Comparison of ENCODE assay signal across 10 cellular contexts in the genomic region with DNA sequence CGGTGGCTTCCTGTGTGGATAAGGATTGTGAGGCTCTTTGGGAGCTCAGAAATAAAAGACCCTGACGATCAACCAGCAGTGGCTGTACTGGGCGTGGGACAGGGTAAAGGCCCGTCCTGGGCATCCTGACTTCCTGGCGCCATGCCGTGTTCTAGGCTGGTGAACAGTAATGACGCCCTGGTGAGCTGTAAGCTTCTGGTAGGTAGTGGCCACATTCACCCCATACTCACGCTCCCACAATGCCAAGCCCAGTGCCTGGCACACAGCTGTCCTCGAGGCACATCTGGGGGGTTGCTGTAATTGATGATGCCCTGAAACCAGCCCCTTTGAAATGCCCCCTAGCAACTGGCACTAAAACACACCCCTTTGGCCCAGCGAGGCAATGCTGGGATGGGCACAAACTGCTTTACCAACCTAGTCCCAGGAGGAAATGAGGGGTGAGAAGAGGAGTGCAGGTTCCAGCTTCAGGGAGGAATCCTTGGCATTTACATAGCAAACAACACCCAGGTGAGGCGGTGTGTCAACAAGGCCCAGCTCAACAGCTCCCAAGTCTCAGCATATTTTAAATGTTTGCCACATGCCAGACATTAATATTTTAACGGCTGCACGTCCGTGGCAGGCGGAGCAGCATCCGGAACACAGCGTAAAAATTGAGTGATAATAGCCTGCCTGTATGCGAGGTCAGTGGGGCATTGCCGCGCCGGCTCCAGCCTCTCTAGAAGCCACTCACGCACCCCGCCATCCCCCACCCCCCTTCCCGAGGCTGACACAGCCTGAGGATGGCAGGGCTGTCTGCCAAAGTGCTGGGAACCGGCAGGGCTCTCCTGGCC.
DNase-seq lines count a peak whose midpoint lies in the region; ATAC-seq, FAIRE-seq and TF ChIP-seq lines count a peak whose summit lies in the region.
"Had no signal": no experiment of that assay in that cellular context is flagged by ENCODE, and none has a peak within 500 bp of the region (broad histone marks: within the 10 kb centered on the region; RNA-seq: fewer than 3 reads in every experiment).

No MANE protein-coding gene starts in this region.

- POLR2A ChIA-PET in activated CD4-positive, alpha-beta T cell treated with anti-CD3 and anti-CD28 coated beads for 36 hours (lab: Charles Lee) = no interaction called here

- no peaks in the 10 kb centered on the region; the same call in 1 of the 2 replicates for H3K27me3 ChIP-seq in MG63
- H3K27me3 ChIP-seq in RWPE2 (ENCODE audit: insufficient read depth, poor library complexity, severe bottlenecking) = no peaks in the 10 kb centered on the region
- no peaks in the 10 kb centered on the region for H3K27me3 ChIP-seq in small intestine (ENCODE audit: control insufficient read depth in 2 of 2, insufficient read depth in 2 of 2, low read length in 2 of 2)

- no peak overlapping the region for H3K4me3 Mint-ChIP-seq in activated CD4-positive, alpha-beta T cell treated with anti-CD3 and anti-CD28 coated beads for 36 hours

- H3K36me3 ChIP-seq in MG63 (no peaks in the 10 kb centered on the region), RWPE2 (ENCODE audit: low read depth) (no peaks in the 10 kb centered on the region), small intestine (ENCODE audit: control insufficient read depth in 2 of 2, insufficient read depth in 2 of 2, low read length in 2 of 2) (no peaks in the 10 kb centered on the region)

- H3K27me3 Mint-ChIP-seq in activated CD4-positive, alpha-beta T cell treated with anti-CD3 and anti-CD28 coated beads for 36 hours = peaks cover 7% of the 10 kb centered on the region

- H3K27ac Mint-ChIP-seq in activated CD4-positive, alpha-beta T cell treated with anti-CD3 and anti-CD28 coated beads for 36 hours = no peak overlapping the region

- WGBS in small intestine, 3 donors = 43 to 68% (median 57%) methylated on average over 25 of the region's 25 CpGs

- ATAC-seq in RWPE2 (ENCODE audit: low read depth) (peak; percentile 89), HG02763 (IDR thresholded peaks at IDR 0.05; ENCODE audit: unreplicated experiment) (no peak)
- ATAC-seq in activated CD4-positive, alpha-beta T cell treated with anti-CD3 and anti-CD28 coated beads for 36 hours = no peak

- no peaks in the 10 kb centered on the region for H3K36me3 Mint-ChIP-seq in activated CD4-positive, alpha-beta T cell treated with anti-CD3 and anti-CD28 coated beads for 36 hours (ENCODE audit: low read depth)

- no peak for TF ChIP-seq CTCF in RWPE2 (IDR thresholded peaks at IDR 0.05; ENCODE audit: poor library complexity, severe bottlenecking)

- no peaks in the 10 kb centered on the region for H3K4me1 Mint-ChIP-seq in activated CD4-positive, alpha-beta T cell treated with anti-CD3 and anti-CD28 coated beads for 36 hours

- intact Hi-C loops in activated CD4-positive, alpha-beta T cell treated with anti-CD3 and anti-CD28 coated beads for 36 hours (cut with DNase I, micrococcal nuclease) = no loop called here

- CTCF ChIA-PET in activated CD4-positive, alpha-beta T cell treated with anti-CD3 and anti-CD28 coated beads for 36 hours (lab: Charles Lee) = no interaction called here

- H3K27ac ChIP-seq in RWPE2 (ENCODE audit: poor library complexity, severe bottlenecking) (peak overlapping the region; percentile 36), small intestine (ENCODE audit: low read depth in 1 of 2, low read length in 1 of 2) (no peak overlapping the region)

- DNase-seq in MG63 (peak; percentile 7), RWPE2 (ENCODE audit: low spot score) (no peak), iPS-NIHi11 (ENCODE audit: low spot score) (peak; percentile 59), small intestine (peak; percentile 19), COLO829 (ENCODE audit: low spot score) (no peak)
- no peak for DNase-seq in activated CD8-positive, alpha-beta memory T cell treated with anti-CD3 and anti-CD28 coated beads for 24 hours
- DNase-seq in activated CD4-positive, alpha-beta T cell treated with anti-CD3 and anti-CD28 coated beads for 36 hours = no peak
- DNase-seq: activated CD4-positive, alpha-beta T cell treated with anti-CD3 and anti-CD28 coated beads for 1 hour had no signal

- H3K4me1 ChIP-seq in RWPE2 (ENCODE audit: insufficient read depth, poor library complexity, severe bottlenecking) = peaks cover 8% of the 10 kb centered on the region
- peaks cover 0 to 2% of the 10 kb centered on the region in 2 donors for H3K4me1 ChIP-seq in small intestine (ENCODE audit: control insufficient read depth in 2 of 2, insufficient read depth in 1 of 2, low read depth in 1 of 2, low read length in 1 of 2)

- no peaks in the 10 kb centered on the region for H3K9me3 Mint-ChIP-seq in activated CD4-positive, alpha-beta T cell treated with anti-CD3 and anti-CD28 coated beads for 36 hours (ENCODE audit: low read depth)

- no peak for FAIRE-seq in small intestine (lab: Jason Lieb, UNC)
- FAIRE-seq: colon had no signal

- H3K4me3 ChIP-seq in MG63 = no peak overlapping the region
- no peak overlapping the region for H3K4me3 ChIP-seq in RWPE2 (ENCODE audit: severe bottlenecking)
- H3K4me3 ChIP-seq in small intestine (ENCODE audit: low read depth in 1 of 2, low read length in 2 of 2) = no peak overlapping the region

- H3K9me3 ChIP-seq in MG63 (no peaks in the 10 kb centered on the region), RWPE2 (ENCODE audit: severe bottlenecking) (no peaks in the 10 kb centered on the region), small intestine (ENCODE audit: control insufficient read depth, low read depth) (no peaks in the 10 kb centered on the region)

Comparison
In these comparisons a context has a peak if more than half of its experiments do, and no peak if none do; other contexts are left out.
1. DNase-seq: peak in MG63 (single experiment), iPS-NIHi11 (single experiment) and small intestine (single experiment); none in RWPE2 (single experiment), COLO829 (single experiment), activated CD8-positive, alpha-beta memory T cell treated with anti-CD3 and anti-CD28 coated beads for 24 hours (single experiment) and activated CD4-positive, alpha-beta T cell treated with anti-CD3 and anti-CD28 coated beads for 36 hours (single experiment).